Comparison of ENCODE assay signal across 8 cellular contexts in genomic region chr6:169162968-169163903, GRCh38.
A peak's percentile ranks its signal among the peaks of the same experiment; 100 is the strongest.
DNase-seq lines count a peak whose midpoint lies in the region; ATAC-seq and TF ChIP-seq lines count a peak whose summit lies in the region.

No MANE protein-coding gene starts in this region.

- H3K4me1 ChIP-seq in left lung, result peaks cover 0 to 2% of the 10 kb centered on the region in 2 donors
- H3K4me1 ChIP-seq in CD4-positive, alpha-beta memory T cell (ENCODE audit: insufficient read depth, low read length), result no peaks in the 10 kb centered on the region

- no peaks in the 10 kb centered on the region for H3K36me3 ChIP-seq in left lung
- H3K36me3 ChIP-seq in CD4-positive, alpha-beta memory T cell (ENCODE audit: insufficient read depth, low read length), result no peaks in the 10 kb centered on the region

- CTCF ChIA-PET in CD4-positive, alpha-beta memory T cell (lab: Charles Lee; ENCODE audit: partially characterized antibody), result no interaction called here

- H3K4me3 ChIP-seq in astrocyte of the spinal cord (ENCODE audit: low read depth, low read length), result no peak overlapping the region
- H3K4me3 ChIP-seq in left lung, result no peak overlapping the region
- H3K4me3 ChIP-seq in CD4-positive, alpha-beta memory T cell (ENCODE audit: low read length in 2 of 2), result no peak overlapping the region

- POLR2A ChIA-PET in CD4-positive, alpha-beta memory T cell (lab: Charles Lee; ENCODE audit: partially characterized antibody), result no interaction called here

- DNase-seq in A172 (ENCODE audit: low spot score) (peak; percentile 96), HFFc6 (peak; percentile 98), astrocyte of the spinal cord (ENCODE audit: low read depth, low spot score) (peak; percentile 92), left lung (peak in 1 of 2 donors; percentile 47), NCI-H446 (lab: John Stamatoyannopoulos, UW) (no peak)
- no peak for DNase-seq in CD4-positive, alpha-beta memory T cell
- DNase-seq in stimulated activated CD4-positive, alpha-beta T cell treated with anti-CD3 and anti-CD28 coated beads, Interleukin-4, amount 100 ng/mL, for 1 hour, result no peak

- peaks cover 2% of the 10 kb centered on the region for H3K27me3 Mint-ChIP-seq in HFFc6 (ENCODE audit: insufficient read depth)
- H3K27me3 Mint-ChIP-seq in CD4-positive, alpha-beta memory T cell, result peaks cover 2 to 4% of the 10 kb centered on the region in 2 donors

- peaks cover 61% of the 10 kb centered on the region for H3K4me1 Mint-ChIP-seq in HFFc6 (ENCODE audit: low read depth)
- H3K4me1 Mint-ChIP-seq in CD4-positive, alpha-beta memory T cell, result no peaks in the 10 kb centered on the region

- in situ Hi-C loops in astrocyte of the spinal cord (cut with HindIII; ENCODE audit: low sequenced_read_pairs), result no loop called here

- no peaks in the 10 kb centered on the region for H3K27me3 ChIP-seq in left lung
- no peaks in the 10 kb centered on the region for H3K27me3 ChIP-seq in CD4-positive, alpha-beta memory T cell (ENCODE audit: insufficient read depth, low read length)

- peak overlapping the region; percentile 53 to 66 for H3K27ac ChIP-seq in left lung
- H3K27ac ChIP-seq in CD4-positive, alpha-beta memory T cell (ENCODE audit: low read depth, low read length), result no peak overlapping the region

- TF ChIP-seq CTCF in HFFc6 (IDR thresholded peaks at IDR 0.05), result peak; percentile 21; the same call in 1 of the 2 replicates
- no peak for TF ChIP-seq CTCF in astrocyte of the spinal cord (IDR thresholded peaks at IDR 0.05; ENCODE audit: low read depth, low read length)
- TF ChIP-seq CTCF in left lung (IDR thresholded peaks at IDR 0.05), result no peak

- ATAC-seq in left lung (peak; percentile 59), GM18861 (IDR thresholded peaks at IDR 0.05; ENCODE audit: unreplicated experiment) (no peak)

- H3K9me3 ChIP-seq in left lung, result no peaks in the 10 kb centered on the region
- H3K9me3 ChIP-seq in CD4-positive, alpha-beta memory T cell (ENCODE audit: control insufficient read depth in 1 of 2, low read length in 2 of 2), result no peaks in the 10 kb centered on the region

- H3K4me3 Mint-ChIP-seq in HFFc6, result peak overlapping the region; percentile 84
- no peak overlapping the region for H3K4me3 Mint-ChIP-seq in CD4-positive, alpha-beta memory T cell

- no peaks in the 10 kb centered on the region; the same call in 1 of the 2 replicates for H3K9me3 Mint-ChIP-seq in HFFc6
- H3K9me3 Mint-ChIP-seq in CD4-positive, alpha-beta memory T cell, result peaks cover 0 to 1% (median 0%) of the 10 kb centered on the region in 8 donors

- intact Hi-C loops in left lung (cut with DNase I), result no loop called here
- intact Hi-C loops in CD4-positive, alpha-beta memory T cell (cut with micrococcal nuclease), result no loop called here

- H3K36me3 Mint-ChIP-seq in HFFc6 (ENCODE audit: low read depth), result peaks cover 36% of the 10 kb centered on the region
- H3K36me3 Mint-ChIP-seq in CD4-positive, alpha-beta memory T cell, result no peaks in the 10 kb centered on the region

- H3K27ac Mint-ChIP-seq in HFFc6, result peak overlapping the region; percentile 99
- no peak overlapping the region for H3K27ac Mint-ChIP-seq in CD4-positive, alpha-beta memory T cell

Comparison
In these comparisons a context has a peak if more than half of its experiments do, and no peak if none do; other contexts are left out.
1. DNase-seq: peak in A172 (single experiment), HFFc6 (single experiment) and astrocyte of the spinal cord (single experiment); none in CD4-positive, alpha-beta memory T cell (0 of 5), NCI-H446 (0 of 2) and stimulated activated CD4-positive, alpha-beta T cell treated with anti-CD3 and anti-CD28 coated beads, Interleukin-4, amount 100 ng/mL, for 1 hour (single experiment).